Comparison of ENCODE assay signal across 1 cellular context in genomic region chr17:42677012-42677857, GRCh38.
A peak's percentile ranks its signal among the peaks of the same experiment; 100 is the strongest.
TF ChIP-seq lines count a peak whose summit lies in the region.

No MANE protein-coding gene starts in this region.

TF ChIP-seq in K562, 482 proteins besides CTCF, POLR2A, EP300 and RAD21 (continued from another document and continues in another):
- 0 out of 2 replicates have a peak, but pooled peaks have one; percentile 44 for TF ChIP-seq ZBTB2 (IDR thresholded peaks at IDR 0.05)
- no peak for TF ChIP-seq SNRNP70 (optimal IDR thresholded peaks at IDR 0.05; ENCODE audit: low read depth, low read length)
- TF ChIP-seq ZBTB8A (IDR thresholded peaks at IDR 0.05; ENCODE audit: partially characterized antibody) = no peak
- TF ChIP-seq TCFL5 (CRISPR knock-in tag; conservative IDR thresholded peaks at IDR 0.05) = no peak
- no peak for TF ChIP-seq MXD1 (CRISPR knock-in tag; IDR thresholded peaks at IDR 0.05; ENCODE audit: borderline replicate concordance, poor library complexity, severe bottlenecking)
- TF ChIP-seq CBFB (CRISPR knock-in tag; IDR thresholded peaks at IDR 0.05) = no peak
- peak; percentile 99 for TF ChIP-seq ATF3 (IDR thresholded peaks at IDR 0.05)
- peak; percentile 30; the same call in 1 of the 2 replicates for TF ChIP-seq ATF3 (CRISPR knock-in tag; conservative IDR thresholded peaks at IDR 0.05)
- TF ChIP-seq ZNF12 (CRISPR knock-in tag; IDR thresholded peaks at IDR 0.05) = no peak
- TF ChIP-seq TFAP4 (CRISPR knock-in tag; IDR thresholded peaks at IDR 0.05; ENCODE audit: borderline replicate concordance) = peak; percentile 41; the same call in 1 of the 2 replicates
- TF ChIP-seq GMEB1 (CRISPR knock-in tag; IDR thresholded peaks at IDR 0.05) = no peak
- no peak for TF ChIP-seq OTX1 (CRISPR knock-in tag; IDR thresholded peaks at IDR 0.05)
- TF ChIP-seq ZNF239 (CRISPR knock-in tag; IDR thresholded peaks at IDR 0.05) = no peak
- TF ChIP-seq ELK3 (CRISPR knock-in tag; IDR thresholded peaks at IDR 0.05) = no peak
- no peak for TF ChIP-seq ZNF324 (CRISPR knock-in tag; IDR thresholded peaks at IDR 0.05)
- TF ChIP-seq SIRT6 (IDR thresholded peaks at IDR 0.05; ENCODE audit: low read depth, low read length) = no peak
- TF ChIP-seq ZNF780A (CRISPR knock-in tag; IDR thresholded peaks at IDR 0.05) = no peak
- 0 out of 2 replicates have a peak, but pooled peaks have one; percentile 12 for TF ChIP-seq DPF2 (IDR thresholded peaks at IDR 0.05)
- TF ChIP-seq RNF219 (CRISPR knock-in tag; IDR thresholded peaks at IDR 0.05) = no peak
- peak; percentile 81; the same call in 1 of the 2 replicates for TF ChIP-seq MYC (IDR thresholded peaks at IDR 0.05; ENCODE audit: low read depth, low read length)
- TF ChIP-seq MYC (CRISPR knock-in tag; IDR thresholded peaks at IDR 0.05; ENCODE audit: borderline replicate concordance, low read depth) = no peak
- TF ChIP-seq SUPT5H (IDR thresholded peaks at IDR 0.05) = no peak
- no peak for TF ChIP-seq HMG20B (CRISPR knock-in tag; IDR thresholded peaks at IDR 0.05)
- TF ChIP-seq HMGXB4 (CRISPR knock-in tag; IDR thresholded peaks at IDR 0.05) = no peak
- no peak for TF ChIP-seq ZFPM2 (CRISPR knock-in tag; IDR thresholded peaks at IDR 0.05)
- no peak for TF ChIP-seq COPS2 (conservative IDR thresholded peaks at IDR 0.05)
- no peak for TF ChIP-seq ATF2 (CRISPR knock-in tag; IDR thresholded peaks at IDR 0.05)
- no peak for TF ChIP-seq SIX5 (IDR thresholded peaks at IDR 0.05; ENCODE audit: borderline replicate concordance in 1 of 2, insufficient read depth in 1 of 2, low read depth in 1 of 2, low read length in 2 of 2)
- no peak for TF ChIP-seq NCOA1 (IDR thresholded peaks at IDR 0.05; ENCODE audit: low read depth)
- no peak for TF ChIP-seq TCF15 (CRISPR knock-in tag; IDR thresholded peaks at IDR 0.05)
- TF ChIP-seq PCBP1 (IDR thresholded peaks at IDR 0.05; ENCODE audit: low read depth, low read length, poor library complexity, severe bottlenecking) = no peak
- TF ChIP-seq ZNF124 (CRISPR knock-in tag; IDR thresholded peaks at IDR 0.05) = no peak
- no peak for TF ChIP-seq THRAP3 (IDR thresholded peaks at IDR 0.05; ENCODE audit: borderline replicate concordance)
- peak; percentile 95 for TF ChIP-seq CEBPB (tag; IDR thresholded peaks at IDR 0.05)
- no peak for TF ChIP-seq HBP1 (CRISPR knock-in tag; IDR thresholded peaks at IDR 0.05)
- no peak for TF ChIP-seq CBX1 (IDR thresholded peaks at IDR 0.05; ENCODE audit: low read depth)
- TF ChIP-seq SFPQ (IDR thresholded peaks at IDR 0.05; ENCODE audit: low read depth, low read length) = no peak
- TF ChIP-seq ZBTB9 (CRISPR knock-in tag; IDR thresholded peaks at IDR 0.05) = no peak
- no peak for TF ChIP-seq TCF7L2 (IDR thresholded peaks at IDR 0.05; ENCODE audit: low read depth, low read length)
- no peak for TF ChIP-seq STAG1 (CRISPR knock-in tag; IDR thresholded peaks at IDR 0.05; ENCODE audit: borderline replicate concordance)
- no peak for TF ChIP-seq CBX3 (IDR thresholded peaks at IDR 0.05; ENCODE audit: borderline replicate concordance in 1 of 2, low read length in 2 of 2)
